In genomic region chr6:18415671-18416340, GRCh38 we compare ENCODE assay signal across 2 cellular contexts.
TF ChIP-seq lines count a peak whose summit lies in the region.

No MANE protein-coding gene starts in this region.

TF ChIP-seq in IMR-90, 13 proteins besides CTCF, POLR2A, EP300 and RAD21:
- TF ChIP-seq NFE2L2 (IDR thresholded peaks at IDR 0.05; ENCODE audit: low read depth, low read length) (no peak), CEBPB (IDR thresholded peaks at IDR 0.05; ENCODE audit: low read depth, low read length) (no peak), MXI1 (IDR thresholded peaks at IDR 0.05; ENCODE audit: borderline replicate concordance, low read depth, low read length) (no peak), FOS (IDR thresholded peaks at IDR 0.05; ENCODE audit: low read depth, low read length) (no peak), RFX5 (IDR thresholded peaks at IDR 0.05; ENCODE audit: low read depth, low read length) (no peak), CHD1 (IDR thresholded peaks at IDR 0.05; ENCODE audit: low read depth, low read length) (no peak), BHLHE40 (IDR thresholded peaks at IDR 0.05; ENCODE audit: low read depth, low read length) (no peak), USF2 (IDR thresholded peaks at IDR 0.05; ENCODE audit: low read depth, low read length) (no peak), SMC3 (IDR thresholded peaks at IDR 0.05; ENCODE audit: low read depth, low read length) (no peak), RCOR1 (IDR thresholded peaks at IDR 0.05; ENCODE audit: insufficient replicate concordance, low read length) (no peak), MAFK (IDR thresholded peaks at IDR 0.05; ENCODE audit: low read depth, low read length) (no peak), MAZ (IDR thresholded peaks at IDR 0.05; ENCODE audit: borderline replicate concordance, low read depth, low read length) (no peak)
- TF ChIP-seq, protein P1, sequence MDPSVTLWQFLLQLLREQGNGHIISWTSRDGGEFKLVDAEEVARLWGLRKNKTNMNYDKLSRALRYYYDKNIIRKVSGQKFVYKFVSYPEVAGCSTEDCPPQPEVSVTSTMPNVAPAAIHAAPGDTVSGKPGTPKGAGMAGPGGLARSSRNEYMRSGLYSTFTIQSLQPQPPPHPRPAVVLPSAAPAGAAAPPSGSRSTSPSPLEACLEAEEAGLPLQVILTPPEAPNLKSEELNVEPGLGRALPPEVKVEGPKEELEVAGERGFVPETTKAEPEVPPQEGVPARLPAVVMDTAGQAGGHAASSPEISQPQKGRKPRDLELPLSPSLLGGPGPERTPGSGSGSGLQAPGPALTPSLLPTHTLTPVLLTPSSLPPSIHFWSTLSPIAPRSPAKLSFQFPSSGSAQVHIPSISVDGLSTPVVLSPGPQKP (IDR thresholded peaks at IDR 0.05; ENCODE audit: borderline replicate concordance, low read depth, low read length), result no peak

TF ChIP-seq in endothelial cell of umbilical vein, 7 proteins besides CTCF, POLR2A, EP300 and RAD21:
- TF ChIP-seq GATA2 (IDR thresholded peaks at IDR 0.05; ENCODE audit: insufficient read depth, insufficient read length, low read depth, low read length) (no peak), FOS (IDR thresholded peaks at IDR 0.05; ENCODE audit: borderline replicate concordance, insufficient read depth, low read length) (no peak), MYC (IDR thresholded peaks at IDR 0.05; ENCODE audit: low read depth, low read length) (no peak), MAX (IDR thresholded peaks at IDR 0.05; ENCODE audit: insufficient read depth, insufficient read length) (no peak), JUN (IDR thresholded peaks at IDR 0.05; ENCODE audit: borderline replicate concordance, insufficient read depth, insufficient read length, low read depth) (no peak)
